1 cellular context compared by ENCODE assay signal in the genomic region with DNA sequence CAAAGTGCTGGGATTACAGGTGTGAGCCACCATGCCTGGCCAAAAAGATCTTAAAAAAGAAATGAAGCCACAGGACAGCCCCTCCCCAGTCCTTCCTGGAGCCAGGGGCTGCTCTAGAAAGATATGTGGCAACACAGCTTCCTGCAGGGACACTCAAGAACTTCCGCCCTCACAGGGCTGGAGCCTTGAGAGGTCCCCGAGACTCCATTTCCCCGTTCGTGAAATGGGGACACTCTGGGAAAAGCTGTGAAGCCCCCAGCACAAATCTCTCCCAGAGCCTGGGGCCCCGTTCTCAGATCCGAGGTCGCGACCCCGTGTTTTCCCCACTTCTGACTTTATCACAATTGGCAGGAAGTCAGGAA.
TF ChIP-seq lines count a peak whose summit lies in the region.

No MANE protein-coding gene starts in this region.

TF ChIP-seq in HCT116, 20 proteins besides CTCF, POLR2A, EP300 and RAD21 (continued from another document):
- TF ChIP-seq, protein P1, sequence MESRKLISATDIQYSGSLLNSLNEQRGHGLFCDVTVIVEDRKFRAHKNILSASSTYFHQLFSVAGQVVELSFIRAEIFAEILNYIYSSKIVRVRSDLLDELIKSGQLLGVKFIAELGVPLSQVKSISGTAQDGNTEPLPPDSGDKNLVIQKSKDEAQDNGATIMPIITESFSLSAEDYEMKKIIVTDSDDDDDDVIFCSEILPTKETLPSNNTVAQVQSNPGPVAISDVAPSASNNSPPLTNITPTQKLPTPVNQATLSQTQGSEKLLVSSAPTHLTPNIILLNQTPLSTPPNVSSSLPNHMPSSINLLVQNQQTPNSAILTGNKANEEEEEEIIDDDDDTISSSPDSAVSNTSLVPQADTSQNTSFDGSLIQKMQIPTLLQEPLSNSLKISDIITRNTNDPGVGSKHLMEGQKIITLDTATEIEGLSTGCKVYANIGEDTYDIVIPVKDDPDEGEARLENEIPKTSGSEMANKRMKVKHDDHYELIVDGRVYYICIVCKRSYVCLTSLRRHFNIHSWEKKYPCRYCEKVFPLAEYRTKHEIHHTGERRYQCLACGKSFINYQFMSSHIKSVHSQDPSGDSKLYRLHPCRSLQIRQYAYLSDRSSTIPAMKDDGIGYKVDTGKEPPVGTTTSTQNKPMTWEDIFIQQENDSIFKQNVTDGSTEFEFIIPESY (IDR thresholded peaks at IDR 0.05; ENCODE audit: extremely low read depth, insufficient replicate concordance, low read length), result no peak
- no peak for TF ChIP-seq CEBPB (IDR thresholded peaks at IDR 0.05; ENCODE audit: low read depth)
TF ChIP-seq in HCT116: peak in this region for 0.
